Comparison of ENCODE assay signal across 9 cellular contexts in the genomic region with DNA sequence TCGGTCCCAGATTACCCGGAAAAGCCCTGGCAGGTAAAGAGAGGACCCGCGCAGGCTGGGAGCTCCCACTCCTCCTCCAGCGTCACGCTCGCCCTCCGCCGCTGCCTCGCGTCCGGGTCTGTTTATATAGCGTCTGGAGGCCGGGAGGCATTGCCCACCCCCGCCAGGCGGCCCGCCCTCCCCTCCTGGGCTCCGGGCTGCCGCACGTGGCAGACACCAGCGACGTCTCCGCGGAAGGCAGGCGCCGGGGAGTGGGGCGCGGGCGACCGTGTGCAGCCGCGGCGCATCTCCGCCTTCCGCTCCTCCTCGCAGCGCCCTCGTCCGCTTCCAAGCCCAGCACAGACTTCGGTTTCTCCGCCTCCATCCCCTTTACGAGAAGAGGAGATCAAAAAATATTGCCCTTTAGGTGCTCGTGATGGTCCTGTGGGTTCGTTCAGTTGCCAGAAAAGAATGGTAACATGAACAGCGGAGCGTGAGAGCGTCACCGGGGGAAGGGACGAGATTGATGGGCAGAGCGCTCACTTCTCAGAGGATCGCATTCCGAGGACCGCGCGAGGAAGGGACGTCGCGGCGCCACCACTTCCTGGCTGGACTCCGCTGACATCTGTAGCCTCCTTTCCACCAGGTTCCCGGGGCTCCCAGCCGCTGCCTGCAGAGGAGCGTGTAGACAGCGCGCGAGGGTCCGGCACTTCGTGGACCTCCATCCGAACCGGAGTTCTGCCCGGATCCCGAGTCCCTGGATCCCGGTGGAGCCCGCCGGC. TPM values are rescaled to one million over a fixed set of nuclear protein-coding genes. Genes with fewer than 3 reads are reported as not detected.
A peak's percentile ranks its signal among the peaks of the same experiment; 100 is the strongest.
DNase-seq lines count a peak whose midpoint lies in the region; TF ChIP-seq lines count a peak whose summit lies in the region.
"Had no signal": no experiment of that assay in that cellular context is flagged by ENCODE, and none has a peak within 500 bp of the region (broad histone marks: within the 10 kb centered on the region; RNA-seq: fewer than 3 reads in every experiment).

Gene GALNTL6 (plus strand): TSS at position 210 of the 761 bp plus-strand sequence.

- H3K9me3 Mint-ChIP-seq in endothelial cell (ENCODE audit: unreplicated experiment) = no peaks in the 10 kb centered on the region

- peaks cover 7% of the 10 kb centered on the region for H3K4me1 Mint-ChIP-seq in endothelial cell (ENCODE audit: unreplicated experiment)

- peaks cover 13% of the 10 kb centered on the region for H3K27me3 Mint-ChIP-seq in endothelial cell (ENCODE audit: unreplicated experiment)
- H3K27me3 Mint-ChIP-seq: CD4-positive, CD25-positive, alpha-beta regulatory T cell had no signal

- TF ChIP-seq CTCF in LNCaP clone FGC (IDR thresholded peaks at IDR 0.05; ENCODE audit: control insufficient read depth, extremely low read depth, insufficient read depth) (no peak), endothelial cell (IDR thresholded peaks at IDR 0.05; ENCODE audit: unreplicated experiment) (no peak)

- peaks cover 4% of the 10 kb centered on the region for H3K36me3 Mint-ChIP-seq in endothelial cell (ENCODE audit: low read depth, unreplicated experiment)
- H3K36me3 Mint-ChIP-seq: CD4-positive, CD25-positive, alpha-beta regulatory T cell had no signal

- peak within 1 kb of the TSS; percentile 39 for H3K4me3 ChIP-seq in LNCaP clone FGC (ENCODE audit: low read depth, low read length)

- H3K4me3 Mint-ChIP-seq in endothelial cell (ENCODE audit: unreplicated experiment) = peak within 1 kb of the TSS; percentile 92
- H3K4me3 Mint-ChIP-seq: CD4-positive, CD25-positive, alpha-beta regulatory T cell had no signal

- H3K27ac Mint-ChIP-seq in endothelial cell (ENCODE audit: unreplicated experiment) = no peak within 1 kb of the TSS
- H3K27ac Mint-ChIP-seq: CD4-positive, CD25-positive, alpha-beta regulatory T cell had no signal

- peak; percentile 46 for DNase-seq in NCI-H82 (lab: John Stamatoyannopoulos, UW)
- no peak for DNase-seq in NCI-H82 treated with DMSO at 0.1 percent for 48 hours (lab: John Stamatoyannopoulos, UW; ENCODE audit: unreplicated experiment)
- no peak for DNase-seq in LNCaP clone FGC (ENCODE audit: low read depth)
- peak; percentile 33 for DNase-seq in endothelial cell (ENCODE audit: low spot score)
- DNase-seq in occipital lobe (lab: John Stamatoyannopoulos, UW) = peak; percentile 53
- no peak for DNase-seq in NCI-H446 treated with DMSO at 0.1 percent for 48 hours (lab: John Stamatoyannopoulos, UW)
- DNase-seq in NCI-H2196 treated with DMSO at 0.1 percent for 48 hours (lab: John Stamatoyannopoulos, UW; ENCODE audit: unreplicated experiment) = no peak
- no peak for DNase-seq in EL
- DNase-seq: CD4-positive, CD25-positive, alpha-beta regulatory T cell had no signal

RNA-seq across cellular contexts. Expression of gene GALNTL6, which starts in this region (rescaled TPM):
- total RNA-seq in endothelial cell (ENCODE audit: unreplicated experiment) (0.10 TPM), occipital lobe (10.0 TPM)
- total RNA-seq: CD4-positive, CD25-positive, alpha-beta regulatory T cell had no signal

Comparison
In these comparisons a context has a peak if more than half of its experiments do, and no peak if none do; other contexts are left out.
1. DNase-seq: peak in NCI-H82 (single experiment) and occipital lobe (single experiment); none in NCI-H82 treated with DMSO at 0.1 percent for 48 hours (single experiment), LNCaP clone FGC (single experiment), NCI-H446 treated with DMSO at 0.1 percent for 48 hours (single experiment), NCI-H2196 treated with DMSO at 0.1 percent for 48 hours (single experiment) and EL (single experiment).
2. Peak in DNase-seq in endothelial cell; RNA of the gene not detected or under 1 TPM.